In genomic region chr6:161318456-161318855, GRCh38 we compare ENCODE assay signal across 19 cellular contexts. TPM values are rescaled to one million over a fixed set of nuclear protein-coding genes. Genes with fewer than 3 reads are reported as not detected.
DNase-seq lines count a peak whose midpoint lies in the region; ATAC-seq and TF ChIP-seq lines count a peak whose summit lies in the region.
"Had no signal": no experiment of that assay in that cellular context is flagged by ENCODE, and none has a peak within 500 bp of the region (broad histone marks: within the 10 kb centered on the region; RNA-seq: fewer than 3 reads in every experiment).

No MANE protein-coding gene starts in this region.

- no peaks in the 10 kb centered on the region for H3K9me2 ChIP-seq in HCT116 (ENCODE audit: insufficient read depth)
- H3K9me2 ChIP-seq: SK-N-SH had no signal

- no peak for TF ChIP-seq RAD21 in HCT116 (IDR thresholded peaks at IDR 0.05; ENCODE audit: low read depth)

- H3K9me3 ChIP-seq in HCT116 (ENCODE audit: control insufficient read depth in 1 of 2, insufficient read depth in 1 of 2, low read depth in 1 of 2, low read length in 2 of 2) (peaks cover 0 to 3% of the 10 kb centered on the region in 2 experiments; a peak in 1 of 4 replicates), vagina (no peaks in the 10 kb centered on the region), right cardiac atrium (ENCODE audit: control insufficient read depth, low read length) (peaks cover 2% of the 10 kb centered on the region)
- H3K9me3 ChIP-seq: right atrium auricular region, SK-N-SH had no signal

- H3K27ac ChIP-seq in HCT116 (ENCODE audit: low read depth, low read length) (no peak overlapping the region), vagina (no peak overlapping the region), right cardiac atrium (ENCODE audit: low read length) (no peak overlapping the region)
- H3K27ac ChIP-seq: brain microvascular endothelial cell, right atrium auricular region had no signal

- H3K4me3 ChIP-seq in HCT116 (replicated peaks in 1 of 2; ENCODE audit: low read depth in 1 of 2, low read length in 2 of 2) (no peak overlapping the region), vagina (no peak overlapping the region), right cardiac atrium (ENCODE audit: low read length) (no peak overlapping the region)
- H3K4me3 ChIP-seq: right atrium auricular region had no signal

- H3K4me2 ChIP-seq in HCT116 (ENCODE audit: low read length): no peak overlapping the region
- H3K4me2 ChIP-seq: SK-N-SH had no signal

- no peaks in the 10 kb centered on the region for H3K27me3 ChIP-seq in HCT116 (ENCODE audit: insufficient read depth, low read length)
- no peaks in the 10 kb centered on the region for H3K27me3 ChIP-seq in vagina
- no peaks in the 10 kb centered on the region for H3K27me3 ChIP-seq in right cardiac atrium (ENCODE audit: control insufficient read depth, insufficient read depth)
- H3K27me3 ChIP-seq: brain microvascular endothelial cell, right atrium auricular region had no signal

- H3K4me1 ChIP-seq in HCT116 (ENCODE audit: control insufficient read depth in 1 of 2, insufficient read depth in 2 of 2, low read length in 2 of 2): peaks cover 0 to 20% of the 10 kb centered on the region in 2 experiments; a peak in 2 of 4 replicates
- H3K4me1 ChIP-seq in vagina: no peaks in the 10 kb centered on the region
- no peaks in the 10 kb centered on the region for H3K4me1 ChIP-seq in right cardiac atrium (ENCODE audit: control insufficient read depth, insufficient read depth, low read length)
- H3K4me1 ChIP-seq: right atrium auricular region had no signal

- ATAC-seq in HCT116 (no peak), GM21367 (IDR thresholded peaks at IDR 0.05; ENCODE audit: unreplicated experiment) (no peak), right cardiac atrium (no peak)
- ATAC-seq: natural killer cell had no signal

- TF ChIP-seq POLR2A in HCT116 (IDR thresholded peaks at IDR 0.05; ENCODE audit: borderline replicate concordance, extremely low read depth, insufficient read depth, insufficient read length): no peak
- TF ChIP-seq POLR2A in vagina (IDR thresholded peaks at IDR 0.05): no peak

- RAD21 ChIA-PET in HCT116 (lab: Charles Lee; ENCODE audit: low non-redundant PET in 1 of 2, low total read pairs in 2 of 2, uncharacterized antibody in 2 of 2, unreplicated experiment in 2 of 2): no interaction called here

- CTCF ChIA-PET in HCT116 (lab: Charles Lee): no interaction called here

- H4K20me1 ChIP-seq in HCT116 (ENCODE audit: insufficient read depth): no peaks in the 10 kb centered on the region

- TF ChIP-seq CTCF in HCT116 (IDR thresholded peaks at IDR 0.05 in 2 of 3, conservative IDR thresholded peaks at IDR 0.05 in 1 of 3; ENCODE audit: borderline replicate concordance in 1 of 3, insufficient read depth in 1 of 3, low read depth in 2 of 3, low read length in 2 of 3): no peak
- TF ChIP-seq CTCF in vagina (IDR thresholded peaks at IDR 0.05): no peak

- no TSS peak for BruUV-seq in HCT116 (replicated peaks; lab: Mats Ljungman, UMichigan)

- DNase-seq in HCT116 (ENCODE audit: low read depth, low spot score) (no peak), SK-MEL-5 (ENCODE audit: low read depth, low spot score) (peak; percentile 92), head of caudate nucleus (peak; percentile 21 to 90 (median 74)), putamen (ENCODE audit: low spot score) (peak; percentile 90), vagina (ENCODE audit: extremely low spot score in 2 of 2) (no peak), right cardiac atrium (no peak)
- DNase-seq: activated CD4-positive, alpha-beta T cell treated with anti-CD3 and anti-CD28 coated beads for 48 hours; activated naive CD4-positive, alpha-beta T cell treated with anti-CD3 and anti-CD28 coated beads, Interleukin-2, amount 10 ng/mL, durations not matched to agents 7 days and 5 days; activated T-cell treated with anti-CD3 and anti-CD28 coated beads for 4 hours; brain microvascular endothelial cell; erythroblast; immature natural killer cell; natural killer cell; NCI-H1694 treated with DMSO at 0.1 percent for 48 hours; NCI-H774; SK-N-SH; T1000 had no signal

- H3K36me3 ChIP-seq in HCT116 (ENCODE audit: control insufficient read depth in 1 of 2, insufficient read depth in 2 of 2, low read length in 2 of 2): no peaks in the 10 kb centered on the region
- H3K36me3 ChIP-seq in vagina: no peaks in the 10 kb centered on the region
- H3K36me3 ChIP-seq: brain microvascular endothelial cell, right atrium auricular region had no signal

- in situ Hi-C loops in SK-MEL-5 (cut with HindIII; ENCODE audit: low pct_unique_long_range_greater_than_20kb, low sequenced_read_pairs): no loop called here

- WGBS in right cardiac atrium: 83% methylated on average over 6 of the region's 6 CpGs

- H3K9ac ChIP-seq in HCT116 (ENCODE audit: low read length): no peak overlapping the region
- H3K9ac ChIP-seq: SK-N-SH had no signal

- peak overlapping the region; percentile 0 for H2AFZ ChIP-seq in HCT116 (ENCODE audit: low read depth, low read length, poor library complexity, severe bottlenecking)

- POLR2A ChIA-PET in HCT116 (lab: Charles Lee): no interaction called here

- no peaks in the 10 kb centered on the region for H3K79me2 ChIP-seq in HCT116 (ENCODE audit: insufficient read depth, low read length)

- intact Hi-C loops in HCT116 (cut with micrococcal nuclease): loop anchor here (5.0 kb wide), 1 partner anchor 91 kb away; no protein-coding TSS in a partner anchor
- intact Hi-C loops in head of caudate nucleus (cut with DNase I): no loop called here
- intact Hi-C loops in vagina (cut with DNase I): no loop called here
- intact Hi-C loops in right cardiac atrium (cut with DNase I): no loop called here

TF ChIP-seq in HCT116, 20 proteins besides CTCF, POLR2A, EP300 and RAD21 (continues in another document):
- TF ChIP-seq EZH2 (IDR thresholded peaks at IDR 0.05) (no peak), CEBPB (IDR thresholded peaks at IDR 0.05; ENCODE audit: low read depth) (no peak), SIN3A (IDR thresholded peaks at IDR 0.05; ENCODE audit: low read depth) (no peak), ZFX (IDR thresholded peaks at IDR 0.05) (no peak), ZNF274 (IDR thresholded peaks at IDR 0.05; ENCODE audit: low read depth, low read length) (no peak), YY1 (IDR thresholded peaks at IDR 0.05; ENCODE audit: extremely low read depth, insufficient replicate concordance, low read depth, low read length) (no peak), EGR1 (IDR thresholded peaks at IDR 0.05; ENCODE audit: low read depth) (no peak), POLR2AphosphoS5 (IDR thresholded peaks at IDR 0.05; ENCODE audit: low read depth, low read length) (no peak), SRF (IDR thresholded peaks at IDR 0.05; ENCODE audit: low read depth) (no peak), TCF7L2 (IDR thresholded peaks at IDR 0.05; ENCODE audit: borderline replicate concordance, extremely low read depth, insufficient read depth, insufficient read length) (no peak), JUND (IDR thresholded peaks at IDR 0.05) (no peak), ELF1 (IDR thresholded peaks at IDR 0.05; ENCODE audit: borderline replicate concordance, low read depth) (no peak), EZH2phosphoT487 (IDR thresholded peaks at IDR 0.05; ENCODE audit: borderline replicate concordance) (no peak), CBX3 (IDR thresholded peaks at IDR 0.05; ENCODE audit: low read depth) (no peak), FOSL1 (IDR thresholded peaks at IDR 0.05; ENCODE audit: low read depth) (no peak)
- TF ChIP-seq, protein P1, sequence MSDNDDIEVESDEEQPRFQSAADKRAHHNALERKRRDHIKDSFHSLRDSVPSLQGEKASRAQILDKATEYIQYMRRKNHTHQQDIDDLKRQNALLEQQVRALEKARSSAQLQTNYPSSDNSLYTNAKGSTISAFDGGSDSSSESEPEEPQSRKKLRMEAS (IDR thresholded peaks at IDR 0.05): no peak
- TF ChIP-seq, protein P2, sequence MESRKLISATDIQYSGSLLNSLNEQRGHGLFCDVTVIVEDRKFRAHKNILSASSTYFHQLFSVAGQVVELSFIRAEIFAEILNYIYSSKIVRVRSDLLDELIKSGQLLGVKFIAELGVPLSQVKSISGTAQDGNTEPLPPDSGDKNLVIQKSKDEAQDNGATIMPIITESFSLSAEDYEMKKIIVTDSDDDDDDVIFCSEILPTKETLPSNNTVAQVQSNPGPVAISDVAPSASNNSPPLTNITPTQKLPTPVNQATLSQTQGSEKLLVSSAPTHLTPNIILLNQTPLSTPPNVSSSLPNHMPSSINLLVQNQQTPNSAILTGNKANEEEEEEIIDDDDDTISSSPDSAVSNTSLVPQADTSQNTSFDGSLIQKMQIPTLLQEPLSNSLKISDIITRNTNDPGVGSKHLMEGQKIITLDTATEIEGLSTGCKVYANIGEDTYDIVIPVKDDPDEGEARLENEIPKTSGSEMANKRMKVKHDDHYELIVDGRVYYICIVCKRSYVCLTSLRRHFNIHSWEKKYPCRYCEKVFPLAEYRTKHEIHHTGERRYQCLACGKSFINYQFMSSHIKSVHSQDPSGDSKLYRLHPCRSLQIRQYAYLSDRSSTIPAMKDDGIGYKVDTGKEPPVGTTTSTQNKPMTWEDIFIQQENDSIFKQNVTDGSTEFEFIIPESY (IDR thresholded peaks at IDR 0.05; ENCODE audit: extremely low read depth, insufficient replicate concordance, low read length): no peak

RNA-seq across cellular contexts. Expression of gene AGPAT4, which starts 44.6 kb away (rescaled TPM):
- total RNA-seq in HCT116 (2021; ENCODE audit: unreplicated experiment) (15.5 TPM), vagina (6.9 TPM), right cardiac atrium (1 to 10 TPM; 2.8 to 5.1 (median 3.3) TPM)
- polyA plus RNA-seq in HCT116 (2012): 9.6 and 13.4 TPM in 2 replicates
- total RNA-seq in SK-MEL-5 (2014; rRNA removed; shearing (Covaris generic)): 1.1 and 1.4 TPM in 2 replicates
- polyA plus RNA-seq in SK-MEL-5 (2015; cell fraction: cytosol; rRNA removed): 0.35 and 0.51 TPM in 2 replicates
- 4.3 and 13.7 TPM in 2 replicates for polyA plus RNA-seq in SK-MEL-5 (2015; cell fraction: nucleus; rRNA removed)
- 1.5 TPM for polyA plus RNA-seq in right cardiac atrium

Comparison
In these comparisons a context has a peak if more than half of its experiments do, and no peak if none do; other contexts are left out.
1. DNase-seq: peak in SK-MEL-5 (single experiment), head of caudate nucleus (42 of 42) and putamen (single experiment); none in HCT116 (single experiment), vagina (0 of 2) and right cardiac atrium (0 of 3).